In genomic region chr9:4315582-4316215, GRCh38 we compare ENCODE assay signal across 8 cellular contexts. TPM values are rescaled to one million over a fixed set of nuclear protein-coding genes. Genes with fewer than 3 reads are reported as not detected.
A peak's percentile ranks its signal among the peaks of the same experiment; 100 is the strongest.
DNase-seq lines count a peak whose midpoint lies in the region; ATAC-seq and TF ChIP-seq lines count a peak whose summit lies in the region.

No MANE protein-coding gene starts in this region.

- peak; percentile 66 for DNase-seq in DMS53 (lab: John Stamatoyannopoulos, UW)
- peak; percentile 90 for DNase-seq in HT-29 (ENCODE audit: low spot score)
- DNase-seq in OCI-LY7 (ENCODE audit: low spot score): peak; percentile 61
- DNase-seq in activated T-cell treated with anti-CD3 and anti-CD28 coated beads, Interleukin-2, amount 50 U/mL, for 24 hours: peak; percentile 83
- peak; percentile 79 for DNase-seq in fibroblast of peridontal ligament (ENCODE audit: extremely low read depth)
- DNase-seq in omental fat pad (ENCODE audit: low spot score): peak; percentile 73
- DNase-seq in transverse colon: peak; percentile 83

- in situ Hi-C loops in transverse colon (cut with MboI; ENCODE audit: low pct_ligation_motif_present in 1 of 4, low pct_unique_long_range_greater_than_20kb in 1 of 4, low sequenced_read_pairs in 3 of 4): no loop called here

- peaks cover 8% of the 10 kb centered on the region for H3K4me1 Mint-ChIP-seq in activated T-cell treated with anti-CD3 and anti-CD28 coated beads, Interleukin-2, amount 50 U/mL, for 24 hours (ENCODE audit: low read depth)

- ATAC-seq in GM21423 (IDR thresholded peaks at IDR 0.05; ENCODE audit: unreplicated experiment) (peak; percentile 95), omental fat pad (ENCODE audit: low FRiP score) (peak; percentile 86)

- WGBS in transverse colon (ENCODE audit: low coverage in 1 of 2), 2 donors: 0 to 4% methylated on average over 1 to 4 of the region's 4 CpGs

- H3K4me3 ChIP-seq in OCI-LY7 (ENCODE audit: low read depth, low read length, poor library complexity, severe bottlenecking): no peak overlapping the region
- no peak overlapping the region for H3K4me3 ChIP-seq in transverse colon

- H3K9me3 ChIP-seq in OCI-LY7 (ENCODE audit: low read length): no peaks in the 10 kb centered on the region
- no peaks in the 10 kb centered on the region for H3K9me3 ChIP-seq in transverse colon

- H3K27me3 ChIP-seq in transverse colon: no peaks in the 10 kb centered on the region

- no peaks in the 10 kb centered on the region for H3K27me3 Mint-ChIP-seq in activated T-cell treated with anti-CD3 and anti-CD28 coated beads, Interleukin-2, amount 50 U/mL, for 24 hours

- H3K36me3 ChIP-seq in OCI-LY7 (ENCODE audit: insufficient read depth, low read length) (no peaks in the 10 kb centered on the region), transverse colon (no peaks in the 10 kb centered on the region)

- H3K27ac Mint-ChIP-seq in activated T-cell treated with anti-CD3 and anti-CD28 coated beads, Interleukin-2, amount 50 U/mL, for 24 hours: no peak overlapping the region

- no peaks in the 10 kb centered on the region for H3K36me3 Mint-ChIP-seq in activated T-cell treated with anti-CD3 and anti-CD28 coated beads, Interleukin-2, amount 50 U/mL, for 24 hours (ENCODE audit: low read depth)

- no TSS peak for BruUV-seq in OCI-LY7 (replicated peaks; lab: Mats Ljungman, UMichigan)

- H2AFZ ChIP-seq in OCI-LY7 (ENCODE audit: low read length): no peak overlapping the region

- TF ChIP-seq CTCF in OCI-LY7 (conservative IDR thresholded peaks at IDR 0.05; ENCODE audit: low read length) (peak; percentile 92), omental fat pad (IDR thresholded peaks at IDR 0.05) (peak in 1 of 3 donors; percentile 66), transverse colon (IDR thresholded peaks at IDR 0.05) (peak; percentile 70 to 86 (median 80))

- H3K9me3 Mint-ChIP-seq in activated T-cell treated with anti-CD3 and anti-CD28 coated beads, Interleukin-2, amount 50 U/mL, for 24 hours: no peaks in the 10 kb centered on the region

- H3K4me2 ChIP-seq in OCI-LY7 (ENCODE audit: low read length): no peak overlapping the region

- intact Hi-C loops in OCI-LY7 (cut with micrococcal nuclease; ENCODE audit: unreplicated experiment): loop anchor here (10.0 kb wide), 2 partner anchors 319 to 439 kb away; no protein-coding TSS in a partner anchor
- intact Hi-C loops in transverse colon (cut with DNase I; ENCODE audit: low total_unique reads): no loop called here

- H3K4me1 ChIP-seq in OCI-LY7 (ENCODE audit: insufficient read depth, low read length, poor library complexity, severe bottlenecking): no peaks in the 10 kb centered on the region
- H3K4me1 ChIP-seq in transverse colon: no peaks in the 10 kb centered on the region

- no peaks in the 10 kb centered on the region for H3K9me2 ChIP-seq in OCI-LY7 (ENCODE audit: insufficient read depth, low read length)

- H3K4me3 Mint-ChIP-seq in activated T-cell treated with anti-CD3 and anti-CD28 coated beads, Interleukin-2, amount 50 U/mL, for 24 hours: no peak overlapping the region

- no peak overlapping the region for H3K27ac ChIP-seq in OCI-LY7 (ENCODE audit: low read depth, low read length, poor library complexity, severe bottlenecking)
- no peak overlapping the region for H3K27ac ChIP-seq in transverse colon

- no peaks in the 10 kb centered on the region for H4K20me1 ChIP-seq in OCI-LY7 (ENCODE audit: insufficient read depth, low read length)

- POLR2A ChIA-PET in OCI-LY7 (lab: Charles Lee): interaction anchor here (0.5 to 1.6 kb wide), 2 partner anchors 13 to 109 kb away, joined by 3 to 5 read pairs; no protein-coding TSS in a partner anchor

- TF ChIP-seq POLR2A in transverse colon (IDR thresholded peaks at IDR 0.05): no peak

- no peak for TF ChIP-seq EP300 in transverse colon (IDR thresholded peaks at IDR 0.05; ENCODE audit: low read depth)

- CTCF ChIA-PET in OCI-LY7 (lab: Charles Lee; ENCODE audit: unreplicated experiment): no interaction called here

- no peaks in the 10 kb centered on the region for H3K79me2 ChIP-seq in OCI-LY7 (ENCODE audit: insufficient read depth, low read depth, low read length)

RNA-seq across cellular contexts. Expression of gene GLIS3, which starts 15.8 kb away (rescaled TPM):
- total RNA-seq in HT-29 (2014; rRNA removed; shearing (Covaris generic)): 4.8 and 6.6 TPM in 2 replicates
- total RNA-seq in OCI-LY7 (2014; rRNA removed; shearing (Covaris generic)): not detected in 2 replicates
- total RNA-seq in OCI-LY7 (2022) (not detected in 2 replicates), omental fat pad (10 to 100 TPM; 26.9 to 90.8 (median 44.9) TPM), transverse colon (10 to 100 TPM; 13.5 to 36.2 (median 28.8) TPM)
